22 cellular contexts compared by ENCODE assay signal in genomic region chr11:114185436-114185835, GRCh38.
A peak's percentile ranks its signal among the peaks of the same experiment; 100 is the strongest.
DNase-seq lines count a peak whose midpoint lies in the region; ATAC-seq, FAIRE-seq and TF ChIP-seq lines count a peak whose summit lies in the region.
"Had no signal": no experiment of that assay in that cellular context is flagged by ENCODE, and none has a peak within 500 bp of the region (broad histone marks: within the 10 kb centered on the region; RNA-seq: fewer than 3 reads in every experiment).

No MANE protein-coding gene starts in this region.

- ATAC-seq in stimulated activated naive CD8-positive, alpha-beta T cell treated with anti-CD3 and anti-CD28 coated beads, Interleukin-15, Interleukin-2, amounts not matched to agents 100 U/mL and 50 U/mL, for 24 hours = no peak
- ATAC-seq in HG02885 (IDR thresholded peaks at IDR 0.05; ENCODE audit: poor library complexity, unreplicated experiment) = no peak

- H3K4ac ChIP-seq in mesenchymal stem cell (ENCODE audit: low read depth in 1 of 2, low read length in 2 of 2) = no peak overlapping the region

- no peak overlapping the region for H3K4me3 ChIP-seq in ascending aorta
- no peak overlapping the region for H3K4me3 ChIP-seq in mesenchymal stem cell (ENCODE audit: insufficient read depth in 1 of 2, low read depth in 1 of 2, low read length in 2 of 2)
- H3K4me3 ChIP-seq in small intestine (ENCODE audit: low read depth in 1 of 2, low read length in 2 of 2) = no peak overlapping the region
- H3K4me3 ChIP-seq: suprapubic skin had no signal

- no peak overlapping the region for H3K23ac ChIP-seq in mesenchymal stem cell (ENCODE audit: low read length in 2 of 2)

- no peak overlapping the region for H3K18ac ChIP-seq in mesenchymal stem cell (ENCODE audit: low read depth in 1 of 2, low read length in 2 of 2)

- H2BK120ac ChIP-seq in mesenchymal stem cell (ENCODE audit: low read depth, low read length) = no peak overlapping the region

- no peak overlapping the region for H3K9ac ChIP-seq in mesenchymal stem cell (ENCODE audit: low read length)
- H3K9ac ChIP-seq: parathyroid adenoma had no signal

- H2AFZ ChIP-seq in mesenchymal stem cell (ENCODE audit: low read depth, low read length) = no peak overlapping the region
- H2AFZ ChIP-seq: parathyroid adenoma had no signal

- no peak overlapping the region for H3K14ac ChIP-seq in mesenchymal stem cell (ENCODE audit: low read length in 2 of 2)

- no peaks in the 10 kb centered on the region for H3K27me3 ChIP-seq in ascending aorta
- H3K27me3 ChIP-seq in mesenchymal stem cell (ENCODE audit: control insufficient read depth in 1 of 2, insufficient read depth in 1 of 2, low read length in 2 of 2) = peaks cover 59 to 66% of the 10 kb centered on the region in 2 experiments
- H3K27me3 ChIP-seq in small intestine (ENCODE audit: control insufficient read depth in 2 of 2, insufficient read depth in 2 of 2, low read length in 2 of 2) = no peaks in the 10 kb centered on the region
- H3K27me3 ChIP-seq: suprapubic skin had no signal

- peak overlapping the region; percentile 36 for H3K27ac Mint-ChIP-seq in stimulated activated naive CD8-positive, alpha-beta T cell treated with anti-CD3 and anti-CD28 coated beads, Interleukin-15, Interleukin-2, amounts not matched to agents 100 ng/mL and 50 ng/mL, for 24 hours
- peak overlapping the region; percentile 43 for H3K27ac Mint-ChIP-seq in progenitor cell of endocrine pancreas

- H4K8ac ChIP-seq in mesenchymal stem cell (ENCODE audit: low read length) = no peak overlapping the region

- TF ChIP-seq CTCF in ascending aorta (IDR thresholded peaks at IDR 0.05) = no peak
- no peak for TF ChIP-seq CTCF in progenitor cell of endocrine pancreas (IDR thresholded peaks at IDR 0.05; ENCODE audit: unreplicated experiment)

- no peak overlapping the region for H3K4me2 ChIP-seq in mesenchymal stem cell (ENCODE audit: low read length, poor library complexity, severe bottlenecking)

- H3K27ac ChIP-seq in ascending aorta (peak overlapping the region; percentile 86 to 99), mesenchymal stem cell (ENCODE audit: low read length, poor library complexity, severe bottlenecking) (no peak overlapping the region), small intestine (ENCODE audit: low read depth in 1 of 2, low read length in 1 of 2) (no peak overlapping the region)
- H3K27ac ChIP-seq: parathyroid adenoma, suprapubic skin had no signal

- H3K9me3 Mint-ChIP-seq in stimulated activated naive CD8-positive, alpha-beta T cell treated with anti-CD3 and anti-CD28 coated beads, Interleukin-15, Interleukin-2, amounts not matched to agents 100 ng/mL and 50 ng/mL, for 24 hours = peaks cover 5% of the 10 kb centered on the region
- no peaks in the 10 kb centered on the region for H3K9me3 Mint-ChIP-seq in progenitor cell of endocrine pancreas (ENCODE audit: low read depth)

- no peaks in the 10 kb centered on the region for H3K27me3 Mint-ChIP-seq in stimulated activated naive CD8-positive, alpha-beta T cell treated with anti-CD3 and anti-CD28 coated beads, Interleukin-15, Interleukin-2, amounts not matched to agents 100 ng/mL and 50 ng/mL, for 24 hours
- no peaks in the 10 kb centered on the region for H3K27me3 Mint-ChIP-seq in progenitor cell of endocrine pancreas

- no peak for DNase-seq in stimulated activated naive CD8-positive, alpha-beta T cell treated with anti-CD3 and anti-CD28 coated beads, Interleukin-15, Interleukin-2, amounts not matched to agents 100 U/mL and 50 U/mL, for 24 hours
- DNase-seq in ascending aorta (ENCODE audit: low spot score in 2 of 2) = no peak
- DNase-seq in progenitor cell of endocrine pancreas (ENCODE audit: low spot score, unreplicated experiment) = no peak
- no peak for DNase-seq in GM19240 (ENCODE audit: insufficient read length, low spot score)
- no peak for DNase-seq in mesenchymal stem cell
- DNase-seq in small intestine = no peak
- DNase-seq: activated CD4-positive, CD25-positive, alpha-beta regulatory T cell treated with anti-CD3 and anti-CD28 coated beads, Interleukin-2, amount 50 U/mL, for 72 hours; activated CD8-positive, alpha-beta memory T cell treated with anti-CD3 and anti-CD28 coated beads, Interleukin-2, amount 50 U/mL, for 48 hours; activated naive CD4-positive, alpha-beta T cell; hippocampal formation; NCI-H1092; NCI-H2029 treated with DMSO at 0.1 percent for 48 hours; NCI-H446 treated with DMSO at 0.1 percent for 48 hours; NK-92 treated with Interleukin-12 subunit alpha and Interleukin-12 subunit beta, amount 100 ng/mL, for 24 hours; stimulated activated CD4-positive, alpha-beta T cell treated with anti-CD3 and anti-CD28 coated beads, Interleukin-2, amount 100 ng/mL, for 48 hours had no signal

- no peak overlapping the region for H2BK12ac ChIP-seq in mesenchymal stem cell (ENCODE audit: low read length in 2 of 2)

- WGBS in mesenchymal stem cell = 90% methylated on average over 6 of the region's 6 CpGs
- WGBS in small intestine, 3 donors = 89 to 92% (median 91%) methylated on average over 6 of the region's 6 CpGs

- H3K4me1 ChIP-seq in ascending aorta (peaks cover 28 to 55% of the 10 kb centered on the region in 2 donors), mesenchymal stem cell (ENCODE audit: control insufficient read depth, insufficient read depth, low read depth, low read length) (no peaks in the 10 kb centered on the region), small intestine (ENCODE audit: control insufficient read depth in 2 of 2, insufficient read depth in 1 of 2, low read depth in 1 of 2, low read length in 1 of 2) (peaks cover 0 to 7% of the 10 kb centered on the region in 2 donors)

- peaks cover 78% of the 10 kb centered on the region for H3K4me1 Mint-ChIP-seq in stimulated activated naive CD8-positive, alpha-beta T cell treated with anti-CD3 and anti-CD28 coated beads, Interleukin-15, Interleukin-2, amounts not matched to agents 100 ng/mL and 50 ng/mL, for 24 hours (ENCODE audit: low read depth)
- peaks cover 14% of the 10 kb centered on the region for H3K4me1 Mint-ChIP-seq in progenitor cell of endocrine pancreas (ENCODE audit: low read depth)

- H3K9me3 ChIP-seq in ascending aorta (no peaks in the 10 kb centered on the region), mesenchymal stem cell (ENCODE audit: control insufficient read depth, low read length) (no peaks in the 10 kb centered on the region), small intestine (ENCODE audit: control insufficient read depth, low read depth) (no peaks in the 10 kb centered on the region)
- H3K9me3 ChIP-seq: suprapubic skin had no signal

- H4K91ac ChIP-seq in mesenchymal stem cell (ENCODE audit: low read length) = no peak overlapping the region

- no peaks in the 10 kb centered on the region for H3K79me1 ChIP-seq in mesenchymal stem cell (replicated peaks; ENCODE audit: low read length, poor library complexity, severe bottlenecking)

- no peak overlapping the region for H2BK15ac ChIP-seq in mesenchymal stem cell (ENCODE audit: low read depth, poor library complexity, severe bottlenecking)

- intact Hi-C loops in ascending aorta (cut with DNase I) = no loop called here

- FAIRE-seq in small intestine (lab: Jason Lieb, UNC) = no peak
- FAIRE-seq: colon, keratinocyte, RCC 7860 had no signal

- no peaks in the 10 kb centered on the region for H3K36me3 Mint-ChIP-seq in stimulated activated naive CD8-positive, alpha-beta T cell treated with anti-CD3 and anti-CD28 coated beads, Interleukin-15, Interleukin-2, amounts not matched to agents 100 ng/mL and 50 ng/mL, for 24 hours (ENCODE audit: low read depth)
- H3K36me3 Mint-ChIP-seq in progenitor cell of endocrine pancreas (ENCODE audit: insufficient read depth) = peaks cover 20% of the 10 kb centered on the region

- H2BK5ac ChIP-seq in mesenchymal stem cell (ENCODE audit: low read depth, low read length, poor library complexity, severe bottlenecking) = no peak overlapping the region

- H3K4me3 Mint-ChIP-seq in stimulated activated naive CD8-positive, alpha-beta T cell treated with anti-CD3 and anti-CD28 coated beads, Interleukin-15, Interleukin-2, amounts not matched to agents 100 ng/mL and 50 ng/mL, for 24 hours = no peak overlapping the region
- H3K4me3 Mint-ChIP-seq in progenitor cell of endocrine pancreas (ENCODE audit: low read depth) = no peak overlapping the region

- no peak overlapping the region for H2AK5ac ChIP-seq in mesenchymal stem cell (ENCODE audit: low read length, severe bottlenecking)

- peaks cover 58 to 59% of the 10 kb centered on the region in 2 donors for H3K36me3 ChIP-seq in ascending aorta
- no peaks in the 10 kb centered on the region for H3K36me3 ChIP-seq in mesenchymal stem cell (ENCODE audit: control insufficient read depth in 1 of 2, insufficient read depth in 2 of 2, low read depth in 1 of 2, low read length in 2 of 2)
- peaks cover 0 to 2% of the 10 kb centered on the region in 2 donors for H3K36me3 ChIP-seq in small intestine (ENCODE audit: control insufficient read depth in 2 of 2, insufficient read depth in 2 of 2, low read length in 2 of 2)

Comparison
In these comparisons a context has a peak if more than half of its experiments do, and no peak if none do; other contexts are left out.
1. H3K27ac ChIP-seq: peak in ascending aorta (2 of 2); none in mesenchymal stem cell (single experiment) and small intestine (0 of 2).